19 cellular contexts compared by ENCODE assay signal in genomic region chr11:17649696-17650600, GRCh38.
A peak's percentile ranks its signal among the peaks of the same experiment; 100 is the strongest.
DNase-seq lines count a peak whose midpoint lies in the region; ATAC-seq and TF ChIP-seq lines count a peak whose summit lies in the region.
"Had no signal": no experiment of that assay in that cellular context is flagged by ENCODE, and none has a peak within 500 bp of the region (broad histone marks: within the 10 kb centered on the region; RNA-seq: fewer than 3 reads in every experiment).

No MANE protein-coding gene starts in this region.

- H3K27me3 Mint-ChIP-seq in stimulated activated naive CD8-positive, alpha-beta T cell treated with anti-CD3 and anti-CD28 coated beads, Interleukin-15, amount 100 ng/mL, for 72 hours, result peaks cover 52% of the 10 kb centered on the region

- no peak for TF ChIP-seq CTCF in GM10248 (IDR thresholded peaks at IDR 0.05; ENCODE audit: control extremely low read depth, extremely low read depth, low read depth, missing control alignments)
- no peak for TF ChIP-seq CTCF in gastroesophageal sphincter (IDR thresholded peaks at IDR 0.05)

- H3K36me3 ChIP-seq in gastroesophageal sphincter, result no peaks in the 10 kb centered on the region

- POLR2A ChIA-PET in GM10248 (lab: Yijun Ruan, JAX), result no interaction called here

- no peak overlapping the region for H3K27ac ChIP-seq in gastroesophageal sphincter
- H3K27ac ChIP-seq: skin epidermis had no signal

- peaks cover 0 to 28% (median 0%) of the 10 kb centered on the region in 3 donors for H3K9me3 ChIP-seq in gastroesophageal sphincter

- H3K4me3 ChIP-seq in gastroesophageal sphincter, result no peak overlapping the region
- H3K4me3 ChIP-seq: GM12878, skin epidermis had no signal

- no peaks in the 10 kb centered on the region for H3K4me1 Mint-ChIP-seq in stimulated activated naive CD8-positive, alpha-beta T cell treated with anti-CD3 and anti-CD28 coated beads, Interleukin-15, amount 100 ng/mL, for 72 hours
- H3K4me1 Mint-ChIP-seq: CD14-positive monocyte, T-helper 17 cell had no signal

- 27 to 52% methylated on average over 4 to 10 of the region's 12 CpGs for WGBS in gastroesophageal sphincter (ENCODE audit: low coverage in 1 of 2), 2 donors

- TF ChIP-seq EP300 in gastroesophageal sphincter (IDR thresholded peaks at IDR 0.05), result no peak

- peaks cover 0 to 11% of the 10 kb centered on the region in 2 donors for H3K9me3 Mint-ChIP-seq in stimulated activated naive CD8-positive, alpha-beta T cell treated with anti-CD3 and anti-CD28 coated beads, Interleukin-15, amount 100 ng/mL, for 72 hours

- H3K27ac Mint-ChIP-seq in stimulated activated naive CD8-positive, alpha-beta T cell treated with anti-CD3 and anti-CD28 coated beads, Interleukin-15, amount 100 ng/mL, for 72 hours, result no peak overlapping the region
- H3K27ac Mint-ChIP-seq: CD14-positive monocyte, nephron progenitor cell, T-helper 17 cell had no signal

- no peak for TF ChIP-seq POLR2A in gastroesophageal sphincter (IDR thresholded peaks at IDR 0.05)

- CTCF ChIA-PET in GM10248 (lab: Yijun Ruan, JAX), result interaction anchor here (1.3 kb wide), 1 partner anchor 51 kb away, joined by 3 read pairs; no protein-coding TSS in a partner anchor

- H3K4me1 ChIP-seq in gastroesophageal sphincter, result no peaks in the 10 kb centered on the region

- H3K4me3 Mint-ChIP-seq in stimulated activated naive CD8-positive, alpha-beta T cell treated with anti-CD3 and anti-CD28 coated beads, Interleukin-15, amount 100 ng/mL, for 72 hours, result no peak overlapping the region
- H3K4me3 Mint-ChIP-seq: nephron progenitor cell, T-helper 17 cell had no signal

- DNase-seq in GM10248 (ENCODE audit: extremely low spot score) (peak; percentile 10), M059J (ENCODE audit: low read depth) (peak; percentile 71), dermis blood vessel endothelial cell (peak; percentile 32), pulmonary artery endothelial cell (ENCODE audit: low read depth, low spot score) (peak; percentile 5), NCI-H1694 treated with DMSO at 0.1 percent for 48 hours (lab: John Stamatoyannopoulos, UW) (no peak)
- no peak for DNase-seq in stimulated activated naive CD8-positive, alpha-beta T cell treated with anti-CD3 and anti-CD28 coated beads, Interleukin-15, amount 100 ng/mL, for 72 hours
- DNase-seq: activated CD4-positive, alpha-beta T cell treated with anti-CD3 and anti-CD28 coated beads for 4 hours; activated naive CD4-positive, alpha-beta T cell treated with anti-CD3 and anti-CD28 coated beads, Interleukin-2, amount 50 U/mL, for 16 hours; effector CD8-positive, alpha-beta T cell; NCI-H2029; NCI-H526 treated with DMSO at 0.1 percent for 48 hours; nephron progenitor cell; stimulated activated naive CD8-positive, alpha-beta T cell treated with anti-CD3 and anti-CD28 coated beads, Interleukin-15, Interleukin-2, amounts not matched to agents 100 U/mL and 50 U/mL, for 24 hours; T-helper 17 cell had no signal

- no peak for ATAC-seq in stimulated activated naive CD8-positive, alpha-beta T cell treated with anti-CD3 and anti-CD28 coated beads, Interleukin-15, amount 100 ng/mL, for 72 hours
- no peak for ATAC-seq in HG03280 (IDR thresholded peaks at IDR 0.05; ENCODE audit: unreplicated experiment)
- ATAC-seq in gastroesophageal sphincter, result no peak
- ATAC-seq: GM12878; stimulated activated naive CD8-positive, alpha-beta T cell treated with anti-CD3 and anti-CD28 coated beads, Interleukin-15, Interleukin-2, amounts not matched to agents 100 U/mL and 50 U/mL, for 24 hours; T-helper 17 cell had no signal

- peaks cover 52% of the 10 kb centered on the region for H3K27me3 ChIP-seq in gastroesophageal sphincter

Comparison
In these comparisons a context has a peak if more than half of its experiments do, and no peak if none do; other contexts are left out.
1. DNase-seq: peak in GM10248 (single experiment), M059J (single experiment), dermis blood vessel endothelial cell (single experiment) and pulmonary artery endothelial cell (single experiment); none in NCI-H1694 treated with DMSO at 0.1 percent for 48 hours (single experiment) and stimulated activated naive CD8-positive, alpha-beta T cell treated with anti-CD3 and anti-CD28 coated beads, Interleukin-15, amount 100 ng/mL, for 72 hours (0 of 2).